1 cellular context compared by ENCODE assay signal in genomic region chr14:87996276-87996592, GRCh38.
TF ChIP-seq lines count a peak whose summit lies in the region.

No MANE protein-coding gene starts in this region.

TF ChIP-seq in GM12878, 131 proteins besides CTCF, POLR2A, EP300 and RAD21:
- no peak for TF ChIP-seq ZNF217 (IDR thresholded peaks at IDR 0.05)
- no peak for TF ChIP-seq HDGF (IDR thresholded peaks at IDR 0.05)
- TF ChIP-seq, protein P1, sequence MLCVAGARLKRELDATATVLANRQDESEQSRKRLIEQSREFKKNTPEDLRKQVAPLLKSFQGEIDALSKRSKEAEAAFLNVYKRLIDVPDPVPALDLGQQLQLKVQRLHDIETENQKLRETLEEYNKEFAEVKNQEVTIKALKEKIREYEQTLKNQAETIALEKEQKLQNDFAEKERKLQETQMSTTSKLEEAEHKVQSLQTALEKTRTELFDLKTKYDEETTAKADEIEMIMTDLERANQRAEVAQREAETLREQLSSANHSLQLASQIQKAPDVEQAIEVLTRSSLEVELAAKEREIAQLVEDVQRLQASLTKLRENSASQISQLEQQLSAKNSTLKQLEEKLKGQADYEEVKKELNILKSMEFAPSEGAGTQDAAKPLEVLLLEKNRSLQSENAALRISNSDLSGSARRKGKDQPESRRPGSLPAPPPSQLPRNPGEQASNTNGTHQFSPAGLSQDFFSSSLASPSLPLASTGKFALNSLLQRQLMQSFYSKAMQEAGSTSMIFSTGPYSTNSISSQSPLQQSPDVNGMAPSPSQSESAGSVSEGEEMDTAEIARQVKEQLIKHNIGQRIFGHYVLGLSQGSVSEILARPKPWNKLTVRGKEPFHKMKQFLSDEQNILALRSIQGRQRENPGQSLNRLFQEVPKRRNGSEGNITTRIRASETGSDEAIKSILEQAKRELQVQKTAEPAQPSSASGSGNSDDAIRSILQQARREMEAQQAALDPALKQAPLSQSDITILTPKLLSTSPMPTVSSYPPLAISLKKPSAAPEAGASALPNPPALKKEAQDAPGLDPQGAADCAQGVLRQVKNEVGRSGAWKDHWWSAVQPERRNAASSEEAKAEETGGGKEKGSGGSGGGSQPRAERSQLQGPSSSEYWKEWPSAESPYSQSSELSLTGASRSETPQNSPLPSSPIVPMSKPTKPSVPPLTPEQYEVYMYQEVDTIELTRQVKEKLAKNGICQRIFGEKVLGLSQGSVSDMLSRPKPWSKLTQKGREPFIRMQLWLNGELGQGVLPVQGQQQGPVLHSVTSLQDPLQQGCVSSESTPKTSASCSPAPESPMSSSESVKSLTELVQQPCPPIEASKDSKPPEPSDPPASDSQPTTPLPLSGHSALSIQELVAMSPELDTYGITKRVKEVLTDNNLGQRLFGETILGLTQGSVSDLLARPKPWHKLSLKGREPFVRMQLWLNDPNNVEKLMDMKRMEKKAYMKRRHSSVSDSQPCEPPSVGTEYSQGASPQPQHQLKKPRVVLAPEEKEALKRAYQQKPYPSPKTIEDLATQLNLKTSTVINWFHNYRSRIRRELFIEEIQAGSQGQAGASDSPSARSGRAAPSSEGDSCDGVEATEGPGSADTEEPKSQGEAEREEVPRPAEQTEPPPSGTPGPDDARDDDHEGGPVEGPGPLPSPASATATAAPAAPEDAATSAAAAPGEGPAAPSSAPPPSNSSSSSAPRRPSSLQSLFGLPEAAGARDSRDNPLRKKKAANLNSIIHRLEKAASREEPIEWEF (IDR thresholded peaks at IDR 0.05; ENCODE audit: insufficient replicate concordance, low read depth, low read length) = no peak
- no peak for TF ChIP-seq SREBF2 (IDR thresholded peaks at IDR 0.05; ENCODE audit: low read length)
- no peak for TF ChIP-seq RFX5 (IDR thresholded peaks at IDR 0.05; ENCODE audit: low read depth, low read length)
- no peak for TF ChIP-seq JUND (IDR thresholded peaks at IDR 0.05; ENCODE audit: low read depth, low read length)
